ENCODE assay signal across 12 cellular contexts in genomic region chr7:25854059-25854458, GRCh38.
DNase-seq lines count a peak whose midpoint lies in the region; ATAC-seq and TF ChIP-seq lines count a peak whose summit lies in the region.
"Had no signal": no experiment of that assay in that cellular context is flagged by ENCODE, and none has a peak within 500 bp of the region (broad histone marks: within the 10 kb centered on the region; RNA-seq: fewer than 3 reads in every experiment).

No MANE protein-coding gene starts in this region.

- H3K27ac Mint-ChIP-seq in progenitor cell of endocrine pancreas, result no peak overlapping the region
- no peak overlapping the region for H3K27ac Mint-ChIP-seq in activated CD4-positive, alpha-beta memory T cell treated with anti-CD3 and anti-CD28 coated beads, Interleukin-2, amount 10 ng/mL, durations not matched to agents 7 days and 5 days

- H3K36me3 Mint-ChIP-seq in progenitor cell of endocrine pancreas (ENCODE audit: insufficient read depth), result no peaks in the 10 kb centered on the region
- no peaks in the 10 kb centered on the region for H3K36me3 Mint-ChIP-seq in activated CD4-positive, alpha-beta memory T cell treated with anti-CD3 and anti-CD28 coated beads, Interleukin-2, amount 10 ng/mL, durations not matched to agents 7 days and 5 days (ENCODE audit: low read depth)

- TF ChIP-seq CTCF in gastroesophageal sphincter (IDR thresholded peaks at IDR 0.05) (no peak), progenitor cell of endocrine pancreas (IDR thresholded peaks at IDR 0.05; ENCODE audit: unreplicated experiment) (no peak)

- peaks cover 28% of the 10 kb centered on the region for H3K27me3 Mint-ChIP-seq in progenitor cell of endocrine pancreas
- H3K27me3 Mint-ChIP-seq in activated CD4-positive, alpha-beta memory T cell treated with anti-CD3 and anti-CD28 coated beads, Interleukin-2, amount 10 ng/mL, durations not matched to agents 7 days and 5 days, result peaks cover 58% of the 10 kb centered on the region

- no peak for TF ChIP-seq EP300 in gastroesophageal sphincter (IDR thresholded peaks at IDR 0.05)

- H3K4me3 Mint-ChIP-seq in progenitor cell of endocrine pancreas (ENCODE audit: low read depth), result peak overlapping the region; percentile 20
- H3K4me3 Mint-ChIP-seq in activated CD4-positive, alpha-beta memory T cell treated with anti-CD3 and anti-CD28 coated beads, Interleukin-2, amount 10 ng/mL, durations not matched to agents 7 days and 5 days, result no peak overlapping the region

- H3K36me3 ChIP-seq in H7 (replicated peaks; ENCODE audit: control insufficient read depth, insufficient read depth, low read length) (no peaks in the 10 kb centered on the region), gastroesophageal sphincter (no peaks in the 10 kb centered on the region)

- peak overlapping the region; percentile 12; the same call in 1 of the 2 replicates for H3K4me3 ChIP-seq in H7 (ENCODE audit: insufficient read depth, low read depth, low read length)
- H3K4me3 ChIP-seq in gastroesophageal sphincter, result no peak overlapping the region

- no peak for TF ChIP-seq POLR2A in gastroesophageal sphincter (IDR thresholded peaks at IDR 0.05)

- H3K27ac ChIP-seq in gastroesophageal sphincter, result peak overlapping the region; percentile 20 to 94 (median 70)

- WGBS in gastroesophageal sphincter (ENCODE audit: low coverage in 1 of 2), 2 donors, result 31 to 61% methylated on average over 4 to 14 of the region's 14 CpGs

- H3K4me1 Mint-ChIP-seq in progenitor cell of endocrine pancreas (ENCODE audit: low read depth), result peaks cover 27% of the 10 kb centered on the region
- peaks cover 27% of the 10 kb centered on the region for H3K4me1 Mint-ChIP-seq in activated CD4-positive, alpha-beta memory T cell treated with anti-CD3 and anti-CD28 coated beads, Interleukin-2, amount 10 ng/mL, durations not matched to agents 7 days and 5 days

- POLR2A ChIA-PET in activated CD4-positive, alpha-beta memory T cell treated with anti-CD3 and anti-CD28 coated beads, Interleukin-2, amount 10 ng/mL, durations not matched to agents 7 days and 5 days (lab: Charles Lee), result no interaction called here

- CTCF ChIA-PET in activated CD4-positive, alpha-beta memory T cell treated with anti-CD3 and anti-CD28 coated beads, Interleukin-2, amount 10 ng/mL, durations not matched to agents 7 days and 5 days (lab: Charles Lee), result interaction anchor here (0.7 to 1.4 kb wide), 6 partner anchors 8 to 1312 kb away, joined by 3 to 8 read pairs (median 4); no protein-coding TSS in a partner anchor

- H3K4me1 ChIP-seq in gastroesophageal sphincter, result peaks cover 10 to 81% (median 16%) of the 10 kb centered on the region in 3 donors

- DNase-seq in H7 (no peak), SK-N-DZ (ENCODE audit: low spot score) (peak; percentile 31), progenitor cell of endocrine pancreas (ENCODE audit: low spot score, unreplicated experiment) (no peak), NCI-H1694 treated with DMSO at 0.1 percent for 48 hours (lab: John Stamatoyannopoulos, UW) (no peak), H4 (ENCODE audit: low spot score) (no peak)
- no peak for DNase-seq in activated CD4-positive, alpha-beta memory T cell treated with anti-CD3 and anti-CD28 coated beads, Interleukin-2, amount 10 ng/mL, durations not matched to agents 7 days and 5 days
- DNase-seq: activated CD4-positive, CD25-positive, alpha-beta regulatory T cell; cerebellar nuclear complex; mammary epithelial cell; Right ventricle myocardium superior had no signal

- H3K9me3 Mint-ChIP-seq in progenitor cell of endocrine pancreas (ENCODE audit: low read depth), result no peaks in the 10 kb centered on the region
- peaks cover 2% of the 10 kb centered on the region for H3K9me3 Mint-ChIP-seq in activated CD4-positive, alpha-beta memory T cell treated with anti-CD3 and anti-CD28 coated beads, Interleukin-2, amount 10 ng/mL, durations not matched to agents 7 days and 5 days

- ATAC-seq in gastroesophageal sphincter (no peak), HG02970 (IDR thresholded peaks at IDR 0.05; ENCODE audit: low FRiP score, unreplicated experiment) (no peak)

- H3K27me3 ChIP-seq in H7 (ENCODE audit: control insufficient read depth, insufficient read depth, low read length) (peaks cover 57% of the 10 kb centered on the region), gastroesophageal sphincter (peaks cover 71% of the 10 kb centered on the region)

- peaks cover 0 to 3% (median 0%) of the 10 kb centered on the region in 3 donors for H3K9me3 ChIP-seq in gastroesophageal sphincter
